Comparison of ENCODE assay signal across 8 cellular contexts in the genomic region with DNA sequence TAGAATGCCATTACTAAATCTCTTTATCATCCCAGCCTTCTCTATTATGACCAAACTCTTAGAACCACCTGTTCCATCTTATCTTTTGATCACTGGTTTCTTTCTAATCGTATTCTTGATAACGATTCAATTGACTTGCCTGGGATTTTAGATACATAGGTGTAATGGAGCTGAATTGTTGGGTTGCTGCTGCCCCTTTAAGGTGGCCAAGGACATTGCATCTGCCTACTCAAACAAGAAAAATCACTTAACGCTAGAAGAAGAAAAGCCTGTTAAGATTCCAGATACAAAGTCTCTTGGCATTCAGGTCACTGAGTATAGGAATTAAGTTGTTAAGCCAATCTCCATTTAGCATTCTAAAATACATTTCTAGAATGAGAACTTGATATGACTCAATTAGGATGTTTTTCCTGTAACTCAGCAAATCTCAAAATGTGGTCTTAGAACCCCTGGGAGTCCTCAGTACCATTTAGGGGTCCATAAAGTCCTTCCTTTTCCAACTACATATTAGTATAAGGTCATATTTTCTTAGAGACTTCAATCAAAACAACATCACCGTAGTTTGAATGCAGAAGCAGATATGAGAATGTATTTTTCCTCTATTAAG. TPM values are rescaled to one million over a fixed set of nuclear protein-coding genes. Genes with fewer than 3 reads are reported as not detected.
DNase-seq lines count a peak whose midpoint lies in the region; ATAC-seq, FAIRE-seq and TF ChIP-seq lines count a peak whose summit lies in the region.

No MANE protein-coding gene starts in this region.

- H3K4me3 ChIP-seq in HAP-1 (no peak overlapping the region), left lung (no peak overlapping the region), upper lobe of right lung (no peak overlapping the region)

- H3K36me3 ChIP-seq in HAP-1 (replicated peaks) = no peaks in the 10 kb centered on the region
- H3K36me3 ChIP-seq in left lung = no peaks in the 10 kb centered on the region
- no peaks in the 10 kb centered on the region for H3K36me3 ChIP-seq in upper lobe of right lung

- ATAC-seq in left lung (peak; percentile 90), upper lobe of right lung (peak; percentile 79), GM21737 (IDR thresholded peaks at IDR 0.05; ENCODE audit: unreplicated experiment) (no peak)

- TF ChIP-seq CTCF in D721Med (IDR thresholded peaks at IDR 0.05; ENCODE audit: insufficient read depth, missing control alignments) (peak; percentile 83), chondrocyte (IDR thresholded peaks at IDR 0.05) (peak; percentile 88), left lung (IDR thresholded peaks at IDR 0.05) (peak in 1 of 2 donors; percentile 53), upper lobe of right lung (IDR thresholded peaks at IDR 0.05) (peak; percentile 65)

- H3K27ac ChIP-seq in left lung (no peak overlapping the region), upper lobe of right lung (no peak overlapping the region)

- H3K27ac Mint-ChIP-seq in chondrocyte (ENCODE audit: unreplicated experiment) = no peak overlapping the region

- intact Hi-C loops in left lung (cut with DNase I) (no loop called here), upper lobe of right lung (cut with DNase I) (no loop called here)

- no peak overlapping the region for H3K4me3 Mint-ChIP-seq in chondrocyte (ENCODE audit: unreplicated experiment)

- H3K9me3 Mint-ChIP-seq in chondrocyte (ENCODE audit: low read depth) = peaks cover 3% of the 10 kb centered on the region

- H3K9me3 ChIP-seq in HAP-1 (no peaks in the 10 kb centered on the region), left lung (no peaks in the 10 kb centered on the region), upper lobe of right lung (no peaks in the 10 kb centered on the region)

- in situ Hi-C loops in HAP-1 (cut with MboI; ENCODE audit: low sequenced_read_pairs) = no loop called here

- peaks cover 6% of the 10 kb centered on the region for H3K36me3 Mint-ChIP-seq in chondrocyte (ENCODE audit: low read depth)

- peak; percentile 82 for FAIRE-seq in D721Med (lab: Jason Lieb, UNC)

- DNase-seq in D721Med (ENCODE audit: insufficient read length, low spot score) (no peak), HAP-1 (ENCODE audit: low spot score in 2 of 2) (peak; percentile 50 to 59), NCI-H82 (lab: John Stamatoyannopoulos, UW) (peak; percentile 78), chondrocyte (ENCODE audit: low spot score) (no peak), left lung (no peak), upper lobe of right lung (no peak), cerebellum (ENCODE audit: low spot score) (no peak)

- H3K27me3 ChIP-seq in HAP-1 (ENCODE audit: low read depth) = no peaks in the 10 kb centered on the region
- no peaks in the 10 kb centered on the region for H3K27me3 ChIP-seq in left lung
- H3K27me3 ChIP-seq in upper lobe of right lung = no peaks in the 10 kb centered on the region

- H3K27me3 Mint-ChIP-seq in chondrocyte (ENCODE audit: low read depth) = no peaks in the 10 kb centered on the region

- peaks cover 30% of the 10 kb centered on the region for H3K4me1 Mint-ChIP-seq in chondrocyte (ENCODE audit: low read depth)

- H3K4me1 ChIP-seq in HAP-1 (no peaks in the 10 kb centered on the region), left lung (peaks cover 0 to under 1% of the 10 kb centered on the region in 2 donors), upper lobe of right lung (no peaks in the 10 kb centered on the region)

RNA-seq across cellular contexts. Expression of a gene that starts 12.4 kb away (rescaled TPM):
- total RNA-seq in chondrocyte = 46.2 to 48.3 TPM (median 47.6 TPM) in 3 replicates
- total RNA-seq in left lung = 10 to 100 TPM; 17.9 to 26.7 TPM
- total RNA-seq in upper lobe of right lung = 26.4 TPM
- total RNA-seq in cerebellum = 3.2 TPM

Comparison
In these comparisons a context has a peak if more than half of its experiments do, and no peak if none do; other contexts are left out.
1. DNase-seq: peak in HAP-1 (2 of 2) and NCI-H82 (single experiment); none in D721Med (single experiment), chondrocyte (single experiment), left lung (0 of 2), upper lobe of right lung (single experiment) and cerebellum (single experiment).